ENCODE assay signal across 9 cellular contexts in genomic region chr17:48816438-48816773, GRCh38. TPM values are rescaled to one million over a fixed set of nuclear protein-coding genes. Genes with fewer than 3 reads are reported as not detected.
A peak's percentile ranks its signal among the peaks of the same experiment; 100 is the strongest.
DNase-seq lines count a peak whose midpoint lies in the region; ATAC-seq lines count a peak whose summit lies in the region.
"Had no signal": no experiment of that assay in that cellular context is flagged by ENCODE, and none has a peak within 500 bp of the region (broad histone marks: within the 10 kb centered on the region; RNA-seq: fewer than 3 reads in every experiment).

No MANE protein-coding gene starts in this region.

- no peaks in the 10 kb centered on the region for H3K9me3 Mint-ChIP-seq in CD8-positive, alpha-beta memory T cell

- no peak for ATAC-seq in HG03025 (IDR thresholded peaks at IDR 0.05; ENCODE audit: low FRiP score, unreplicated experiment)
- no peak for ATAC-seq in GM19328 (IDR thresholded peaks at IDR 0.05; ENCODE audit: unreplicated experiment)

- peak overlapping the region; percentile 90 for H2AFZ ChIP-seq in neuronal stem cell (ENCODE audit: low read length)

- CTCF ChIA-PET in CD8-positive, alpha-beta memory T cell (lab: Charles Lee), result interaction anchor here (1.0 to 12.2 kb wide), 5 partner anchors 12 to 68 kb away, joined by 3 to 214 read pairs (median 10); no protein-coding TSS in a partner anchor

- no peak overlapping the region for H4K8ac ChIP-seq in neuronal stem cell (ENCODE audit: low read depth, low read length)

- no peak overlapping the region for H3K4ac ChIP-seq in neuronal stem cell (ENCODE audit: low read length)

- peaks cover 13 to 24% (median 14%) of the 10 kb centered on the region in 3 donors for H3K4me1 Mint-ChIP-seq in CD8-positive, alpha-beta memory T cell

- peaks cover 30 to 61% of the 10 kb centered on the region in 2 donors for H3K27me3 Mint-ChIP-seq in CD8-positive, alpha-beta memory T cell

- peak overlapping the region; percentile 72 for H2BK15ac ChIP-seq in neuronal stem cell (ENCODE audit: low read length)

- H2BK5ac ChIP-seq in neuronal stem cell (ENCODE audit: low read length), result no peak overlapping the region

- H3K23ac ChIP-seq in neuronal stem cell (ENCODE audit: low read depth, low read length, poor library complexity), result peak overlapping the region; percentile 57

- H3K4me3 Mint-ChIP-seq in CD8-positive, alpha-beta memory T cell, result peak overlapping the region; percentile 29 to 89 (median 76)

- H2BK12ac ChIP-seq in neuronal stem cell (ENCODE audit: low read length), result no peak overlapping the region

- no peak overlapping the region for H4K91ac ChIP-seq in neuronal stem cell (ENCODE audit: low read depth, low read length, poor library complexity)

- H2AK5ac ChIP-seq in neuronal stem cell (ENCODE audit: low read depth, low read length), result no peak overlapping the region

- no CpG with 5 or more reads among the region's 7 CpGs for WGBS in neuronal stem cell (ENCODE audit: extremely low coverage in 2 of 2, insufficient read length in 2 of 2, insufficient replicate concordance in 1 of 2), 2 donors

- no peaks in the 10 kb centered on the region for H3K36me3 Mint-ChIP-seq in CD8-positive, alpha-beta memory T cell

- peak overlapping the region in 3 of 8 donors; percentile 63 to 90 (median 68) for H3K27ac Mint-ChIP-seq in CD8-positive, alpha-beta memory T cell

- H3K79me1 ChIP-seq in neuronal stem cell (ENCODE audit: low read depth, low read length), result no peaks in the 10 kb centered on the region

- peaks cover 13% of the 10 kb centered on the region for H3K4me1 ChIP-seq in CD8-positive, alpha-beta memory T cell (ENCODE audit: insufficient read depth, low read length)
- peaks cover 16% of the 10 kb centered on the region for H3K4me1 ChIP-seq in effector memory CD4-positive, alpha-beta T cell (ENCODE audit: control insufficient read depth, insufficient read depth, low read length, poor library complexity, severe bottlenecking)
- H3K4me1 ChIP-seq in neuronal stem cell (ENCODE audit: control insufficient read depth in 2 of 2, insufficient read depth in 1 of 2, low read depth in 1 of 2, low read length in 2 of 2), result peaks cover 14 to 16% of the 10 kb centered on the region in 2 donors

- peaks cover 20% of the 10 kb centered on the region for H3K27me3 ChIP-seq in CD8-positive, alpha-beta memory T cell (ENCODE audit: insufficient read depth, low read length, poor library complexity, severe bottlenecking)
- peaks cover 5% of the 10 kb centered on the region for H3K27me3 ChIP-seq in effector memory CD4-positive, alpha-beta T cell (replicated peaks; ENCODE audit: control insufficient read depth, insufficient read depth, low read length, poor library complexity, severe bottlenecking)
- peaks cover 2 to 46% (median 16%) of the 10 kb centered on the region in 3 experiments for H3K27me3 ChIP-seq in neuronal stem cell (ENCODE audit: control insufficient read depth in 3 of 3, insufficient read depth in 3 of 3, low read depth in 1 of 3, low read length in 3 of 3)

- H3K9ac ChIP-seq in neuronal stem cell (ENCODE audit: low read depth, low read length, poor library complexity), result peak overlapping the region; percentile 51

- DNase-seq in CD8-positive, alpha-beta memory T cell, result no peak
- DNase-seq in NCI-H510A (lab: John Stamatoyannopoulos, UW), result peak; percentile 28
- no peak for DNase-seq in effector memory CD4-positive, alpha-beta T cell
- DNase-seq in neuronal stem cell (ENCODE audit: low spot score), result no peak
- no peak for DNase-seq in COLO829 (ENCODE audit: low spot score)
- no peak for DNase-seq in SKM-1 treated with dmso at 0.1 percent for 144 hours (lab: John Stamatoyannopoulos, UW; ENCODE audit: unreplicated experiment)
- DNase-seq: cortex of kidney had no signal

- no peak overlapping the region for H2BK120ac ChIP-seq in neuronal stem cell (ENCODE audit: low read depth, low read length)

- H3K14ac ChIP-seq in neuronal stem cell (ENCODE audit: low read length), result no peak overlapping the region

- H3K4me2 ChIP-seq in neuronal stem cell (ENCODE audit: insufficient read depth, low read length, poor library complexity, severe bottlenecking), result peak overlapping the region; percentile 99

- no peaks in the 10 kb centered on the region for H3K36me3 ChIP-seq in CD8-positive, alpha-beta memory T cell (ENCODE audit: insufficient read depth, low read length)
- no peaks in the 10 kb centered on the region for H3K36me3 ChIP-seq in effector memory CD4-positive, alpha-beta T cell (ENCODE audit: control insufficient read depth, insufficient read depth, low read length)
- no peaks in the 10 kb centered on the region for H3K36me3 ChIP-seq in neuronal stem cell (replicated peaks in 1 of 2; ENCODE audit: control insufficient read depth in 2 of 2, insufficient read depth in 2 of 2, low read length in 2 of 2)

- no peak overlapping the region for H3K27ac ChIP-seq in CD8-positive, alpha-beta memory T cell (ENCODE audit: low read depth, low read length)
- H3K27ac ChIP-seq in effector memory CD4-positive, alpha-beta T cell (ENCODE audit: insufficient read depth, low read length, poor library complexity, severe bottlenecking), result no peak overlapping the region
- no peak overlapping the region for H3K27ac ChIP-seq in neuronal stem cell (replicated peaks; ENCODE audit: low read length)

- POLR2A ChIA-PET in CD8-positive, alpha-beta memory T cell (lab: Charles Lee), result no interaction called here

- H3K9me3 ChIP-seq in CD8-positive, alpha-beta memory T cell (ENCODE audit: low read length), result no peaks in the 10 kb centered on the region
- no peaks in the 10 kb centered on the region for H3K9me3 ChIP-seq in effector memory CD4-positive, alpha-beta T cell (ENCODE audit: control insufficient read depth, low read length)
- H3K9me3 ChIP-seq in neuronal stem cell (replicated peaks in 1 of 2; ENCODE audit: control insufficient read depth in 2 of 2, insufficient read depth in 1 of 2, low read depth in 1 of 2, low read length in 2 of 2), result no peaks in the 10 kb centered on the region

- peak overlapping the region; percentile 69 for H3K4me3 ChIP-seq in CD8-positive, alpha-beta memory T cell (ENCODE audit: low read length)
- peak overlapping the region; percentile 44 for H3K4me3 ChIP-seq in effector memory CD4-positive, alpha-beta T cell (ENCODE audit: insufficient read depth, low read depth, low read length, poor library complexity, severe bottlenecking)
- peak overlapping the region in 1 of 2 donors; percentile 80 for H3K4me3 ChIP-seq in neuronal stem cell (ENCODE audit: low read length in 2 of 2)

- peak overlapping the region; percentile 90 for H3K18ac ChIP-seq in neuronal stem cell (ENCODE audit: low read length)

RNA-seq across cellular contexts. Expression of gene TTLL6, which starts 0.6 kb away (rescaled TPM):
- total RNA-seq in CD8-positive, alpha-beta memory T cell, result not detected
- not detected for polyA plus RNA-seq in CD8-positive, alpha-beta memory T cell
- 0.60 TPM for polyA plus RNA-seq in neuronal stem cell (2013, experiment 1 of 2)
- polyA plus RNA-seq in neuronal stem cell (2013, experiment 2 of 2), result 0.43 TPM

RNA-seq across cellular contexts. Expression of gene CALCOCO2, which starts 14.4 kb away (rescaled TPM):
- 10 to 100 TPM; 57.4 to 61.8 TPM for total RNA-seq in CD8-positive, alpha-beta memory T cell
- polyA plus RNA-seq in CD8-positive, alpha-beta memory T cell, result 182 TPM
- polyA plus RNA-seq in neuronal stem cell (2013, experiment 1 of 2), result 26.0 TPM
- 24.4 TPM for polyA plus RNA-seq in neuronal stem cell (2013, experiment 2 of 2)
